Comparison of ENCODE assay signal across 8 cellular contexts in genomic region chr3:156674046-156674910, GRCh38. TPM values are rescaled to one million over a fixed set of nuclear protein-coding genes. Genes with fewer than 3 reads are reported as not detected.
DNase-seq lines count a peak whose midpoint lies in the region; ATAC-seq and TF ChIP-seq lines count a peak whose summit lies in the region.

TSS of gene TIPARP (plus strand) at chr3:156674590. CDS start at chr3:156677698, 3,108 bp downstream.

- peak; percentile 90 for TF ChIP-seq POLR2A in NB4 (IDR thresholded peaks at IDR 0.05; ENCODE audit: extremely low read depth, insufficient read length)
- peak; percentile 90 to 98 for TF ChIP-seq POLR2A in suprapubic skin (IDR thresholded peaks at IDR 0.05)

- peak; percentile 81 for ATAC-seq in HG02571 (IDR thresholded peaks at IDR 0.05; ENCODE audit: unreplicated experiment)

- DNase-seq in GM10248 (ENCODE audit: extremely low spot score) = peak; percentile 98
- peak; percentile 97 for DNase-seq in NB4 (ENCODE audit: low read depth)
- peak; percentile 65 for DNase-seq in SK-N-MC (ENCODE audit: low read depth, low spot score)
- DNase-seq in activated naive CD4-positive, alpha-beta T cell treated with anti-CD3 and anti-CD28 coated beads, Interleukin-2, amount 50 U/mL, for 16 hours = peak; percentile 98
- peak; percentile 98 for DNase-seq in germinal center (ENCODE audit: low spot score)
- DNase-seq in nucleus accumbens (lab: John Stamatoyannopoulos, UW) = peak; percentile 80 to 100 (median 98)
- DNase-seq in suprapubic skin (ENCODE audit: low spot score in 2 of 2) = peak; percentile 99 to 100

- H3K4me3 ChIP-seq in NB4 (ENCODE audit: low read depth, low read length) = peak within 1 kb of the TSS; percentile 77
- peak within 1 kb of the TSS; percentile 90 for H3K4me3 ChIP-seq in SK-N-MC
- H3K4me3 ChIP-seq in suprapubic skin = peak within 1 kb of the TSS; percentile 80

- peak; percentile 78 for TF ChIP-seq CTCF in GM10248 (IDR thresholded peaks at IDR 0.05; ENCODE audit: control extremely low read depth, extremely low read depth, low read depth, missing control alignments)
- peak; percentile 41 for TF ChIP-seq CTCF in NB4 (IDR thresholded peaks at IDR 0.05; ENCODE audit: low read depth, low read length)
- TF ChIP-seq CTCF in suprapubic skin (IDR thresholded peaks at IDR 0.05) = peak; percentile 68 to 76

- CTCF ChIA-PET in GM10248 (lab: Yijun Ruan, JAX) = interaction anchor here (0.6 to 14.1 kb wide), 55 partner anchors 9 to 524 kb away, joined by 3 to 212 read pairs (median 4); partner anchors contain the start of gene SSR3

- peaks cover 38% of the 10 kb centered on the region for H3K4me1 ChIP-seq in suprapubic skin

- 2% methylated on average over 21 of the region's 105 CpGs for WGBS in suprapubic skin

- H3K27me3 ChIP-seq in suprapubic skin = no peaks in the 10 kb centered on the region

- TF ChIP-seq EP300 in suprapubic skin (IDR thresholded peaks at IDR 0.05) = no peak

- H3K27ac ChIP-seq in SK-N-MC (peak within 1 kb of the TSS; percentile 65; the same call in 1 of the 2 replicates), suprapubic skin (peak within 1 kb of the TSS; percentile 98)

- peaks cover 29% of the 10 kb centered on the region for H3K36me3 ChIP-seq in SK-N-MC (ENCODE audit: insufficient read depth, low read length)
- H3K36me3 ChIP-seq in suprapubic skin = peaks cover 14% of the 10 kb centered on the region

- no peaks in the 10 kb centered on the region for H3K9me3 ChIP-seq in SK-N-MC (ENCODE audit: low read depth, low read length)
- H3K9me3 ChIP-seq in suprapubic skin = no peaks in the 10 kb centered on the region

- POLR2A ChIA-PET in GM10248 (lab: Yijun Ruan, JAX) = interaction anchor here (0.5 to 2.5 kb wide), 7 partner anchors 10 to 801 kb away, joined by 3 to 11 read pairs (median 4); no protein-coding TSS in a partner anchor

- peak within 1 kb of the TSS; percentile 77 for H3K9ac ChIP-seq in SK-N-MC (ENCODE audit: insufficient read length)

RNA-seq across cellular contexts. Expression of gene TIPARP, which starts in this region (rescaled TPM):
- total RNA-seq in suprapubic skin = 100 to 1,000 TPM in 3 of 4 donors, 10 to 100 TPM in 1; 85.5 to 152 (median 140) TPM

Comparison
In these comparisons a context has a peak if more than half of its experiments do, and no peak if none do; other contexts are left out.
1. Peak in every context shown above with its lines: DNase-seq, ATAC-seq, H3K4me3 ChIP-seq and H3K27ac ChIP-seq.